ENCODE assay signal across 2 cellular contexts in genomic region chr4:109332926-109333464, GRCh38.
A peak's percentile ranks its signal among the peaks of the same experiment; 100 is the strongest.
TF ChIP-seq lines count a peak whose summit lies in the region.

No MANE protein-coding gene starts in this region.

TF ChIP-seq in HEK293T, 16 proteins besides CTCF, POLR2A, EP300 and RAD21 (continued from another document):
- TF ChIP-seq, protein P1, sequence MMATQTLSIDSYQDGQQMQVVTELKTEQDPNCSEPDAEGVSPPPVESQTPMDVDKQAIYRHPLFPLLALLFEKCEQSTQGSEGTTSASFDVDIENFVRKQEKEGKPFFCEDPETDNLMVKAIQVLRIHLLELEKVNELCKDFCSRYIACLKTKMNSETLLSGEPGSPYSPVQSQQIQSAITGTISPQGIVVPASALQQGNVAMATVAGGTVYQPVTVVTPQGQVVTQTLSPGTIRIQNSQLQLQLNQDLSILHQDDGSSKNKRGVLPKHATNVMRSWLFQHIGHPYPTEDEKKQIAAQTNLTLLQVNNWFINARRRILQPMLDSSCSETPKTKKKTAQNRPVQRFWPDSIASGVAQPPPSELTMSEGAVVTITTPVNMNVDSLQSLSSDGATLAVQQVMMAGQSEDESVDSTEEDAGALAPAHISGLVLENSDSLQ (IDR thresholded peaks at IDR 0.05) = no peak

TF ChIP-seq in K562, 482 proteins besides CTCF, POLR2A, EP300 and RAD21 (continued from another document):
- 0 out of 4 replicates have a peak, but pooled peaks of 1 of the 2 experiments have one; percentile 27 for TF ChIP-seq MAZ (CRISPR knock-in tag; conservative IDR thresholded peaks at IDR 0.05 in 1 of 2, IDR thresholded peaks at IDR 0.05 in 1 of 2)
- TF ChIP-seq ARHGAP35 (IDR thresholded peaks at IDR 0.05; ENCODE audit: partially characterized antibody) = no peak
- TF ChIP-seq SMC3 (conservative IDR thresholded peaks at IDR 0.05; ENCODE audit: insufficient read depth, low read depth, low read length) = peak; percentile 77
